Comparison of ENCODE assay signal across 8 cellular contexts in genomic region chr3:172332256-172333041, GRCh38.
DNase-seq lines count a peak whose midpoint lies in the region; ATAC-seq, FAIRE-seq and TF ChIP-seq lines count a peak whose summit lies in the region.

No MANE protein-coding gene starts in this region.

- TF ChIP-seq POLR2A in gastroesophageal sphincter (IDR thresholded peaks at IDR 0.05) = no peak

- TF ChIP-seq EP300 in gastroesophageal sphincter (IDR thresholded peaks at IDR 0.05) = no peak

- no peaks in the 10 kb centered on the region for H3K79me2 ChIP-seq in Karpas-422 (ENCODE audit: low read length)

- TF ChIP-seq CTCF in gastroesophageal sphincter (IDR thresholded peaks at IDR 0.05) (peak; percentile 86 to 91 (median 88)), pancreas (IDR thresholded peaks at IDR 0.05) (peak; percentile 74 to 86 (median 78))

- no peaks in the 10 kb centered on the region for H3K9me3 ChIP-seq in Karpas-422 (ENCODE audit: low read length)
- H3K9me3 ChIP-seq in gastroesophageal sphincter = no peaks in the 10 kb centered on the region
- no peaks in the 10 kb centered on the region for H3K9me3 ChIP-seq in pancreas

- no peaks in the 10 kb centered on the region for H3K4me1 ChIP-seq in Karpas-422 (ENCODE audit: low read length)
- H3K4me1 ChIP-seq in gastroesophageal sphincter = peaks cover 0 to 15% (median 0%) of the 10 kb centered on the region in 3 donors
- no peaks in the 10 kb centered on the region for H3K4me1 ChIP-seq in pancreas

- H3K27me3 ChIP-seq in Karpas-422 (ENCODE audit: low read length) = no peaks in the 10 kb centered on the region
- no peaks in the 10 kb centered on the region for H3K27me3 ChIP-seq in gastroesophageal sphincter
- H3K27me3 ChIP-seq in pancreas = no peaks in the 10 kb centered on the region

- H3K4me3 ChIP-seq in Karpas-422 (ENCODE audit: low read length) (no peak overlapping the region), gastroesophageal sphincter (no peak overlapping the region), pancreas (no peak overlapping the region)

- no peak overlapping the region for H2AFZ ChIP-seq in Karpas-422 (ENCODE audit: low read length)

- H4K20me1 ChIP-seq in Karpas-422 (ENCODE audit: insufficient read depth, low read depth, low read length) = no peaks in the 10 kb centered on the region

- no peak overlapping the region for H3K9ac ChIP-seq in Karpas-422 (ENCODE audit: low read length)

- H3K4me2 ChIP-seq in Karpas-422 (ENCODE audit: low read depth, low read length, poor library complexity, severe bottlenecking) = no peak overlapping the region

- intact Hi-C loops in pancreas (cut with DNase I) = no loop called here

- peak; percentile 71 for DNase-seq in D341Med (ENCODE audit: low spot score)
- peak; percentile 70 for DNase-seq in Karpas-422
- peak; percentile 3 for DNase-seq in SHP77 treated with DMSO at 0.1 percent for 48 hours (lab: John Stamatoyannopoulos, UW)
- peak; percentile 34 for DNase-seq in activated effector memory CD4-positive, alpha-beta T cell treated with Interleukin-2 at 50 U/mL for 16 hours
- peak in 5 of 6 donors; percentile 45 to 65 (median 53) for DNase-seq in pancreas
- peak; percentile 49 for DNase-seq in urothelium cell line (ENCODE audit: low spot score)

- no peak overlapping the region for H3K27ac ChIP-seq in Karpas-422 (ENCODE audit: low read length)
- peak overlapping the region in 3 of 4 donors; percentile 2 to 17 (median 9) for H3K27ac ChIP-seq in gastroesophageal sphincter
- H3K27ac ChIP-seq in pancreas = peak overlapping the region in 1 of 4 donors; percentile 30

- FAIRE-seq in pancreas (lab: Jason Lieb, UNC) (peak; percentile 78), urothelium cell line (lab: Jason Lieb, UNC) (no peak)

- WGBS in gastroesophageal sphincter (ENCODE audit: low coverage in 1 of 2), 2 donors = 19 to 20% methylated on average over 2 of the region's 2 CpGs
- 42 to 46% methylated on average over 2 of the region's 2 CpGs for WGBS in pancreas, 2 donors

- ATAC-seq in GM21447 (IDR thresholded peaks at IDR 0.05; ENCODE audit: unreplicated experiment) (peak; percentile 85), gastroesophageal sphincter (peak; percentile 77), pancreas (peak; percentile 79 to 97 (median 93))

- H3K36me3 ChIP-seq in Karpas-422 (ENCODE audit: insufficient read depth, low read length) (no peaks in the 10 kb centered on the region), gastroesophageal sphincter (peaks cover 0 to 83% of the 10 kb centered on the region in 2 donors), pancreas (peaks cover 0 to 28% (median 18%) of the 10 kb centered on the region in 3 donors)

- H3K9me2 ChIP-seq in Karpas-422 (replicated peaks; ENCODE audit: insufficient read depth, low read length) = no peaks in the 10 kb centered on the region

Comparison
In these comparisons a context has a peak if more than half of its experiments do, and no peak if none do; other contexts are left out.
1. DNase-seq: peak in every context shown above with its lines; median percentile 71 in D341Med; 70 in Karpas-422; 53 in pancreas; 49 in urothelium cell line; 34 in activated effector memory CD4-positive, alpha-beta T cell treated with Interleukin-2 at 50 U/mL for 16 hours; 3 in SHP77 treated with DMSO at 0.1 percent for 48 hours.